ENCODE assay signal across 8 cellular contexts in genomic region chr6:105136433-105137350, GRCh38. TPM values are rescaled to one million over a fixed set of nuclear protein-coding genes. Genes with fewer than 3 reads are reported as not detected.
DNase-seq lines count a peak whose midpoint lies in the region; ATAC-seq and TF ChIP-seq lines count a peak whose summit lies in the region.
"Had no signal": no experiment of that assay in that cellular context is flagged by ENCODE, and none has a peak within 500 bp of the region (broad histone marks: within the 10 kb centered on the region; RNA-seq: fewer than 3 reads in every experiment).

No MANE protein-coding gene starts in this region.

- H3K56ac ChIP-seq in mesendoderm (ENCODE audit: low read length), result peak overlapping the region; percentile 89

- peak overlapping the region; percentile 75 for H3K18ac ChIP-seq in mesendoderm (ENCODE audit: low read length)

- POLR2A ChIA-PET in activated B cell treated with CpG ODN at 0.5 μM for 24 hours (lab: Charles Lee), result no interaction called here

- no peaks in the 10 kb centered on the region for H3K4me1 ChIP-seq in mesendoderm (ENCODE audit: control insufficient read depth, low read depth, low read length)

- WGBS in mesendoderm (ENCODE audit: extremely low coverage, insufficient coverage, low lambda C conversion rate), result no CpG with 5 or more reads among the region's 122 CpGs

- TF ChIP-seq CTCF in activated B cell treated with CpG ODN at 0.5 μM for 24 hours (IDR thresholded peaks at IDR 0.05), result no peak

- H3K27me3 ChIP-seq in mesendoderm (ENCODE audit: insufficient read depth, low read length, poor library complexity), result peaks cover 5% of the 10 kb centered on the region

- ATAC-seq in GM21576 (IDR thresholded peaks at IDR 0.05; ENCODE audit: unreplicated experiment) (peak; percentile 40), activated B cell treated with CpG ODN at 0.5 μM for 24 hours (ENCODE audit: low read depth) (peak; percentile 73)

- no peak for DNase-seq in Jurkat, Clone E6-1 (ENCODE audit: low read depth, low spot score)
- peak; percentile 35 for DNase-seq in activated B cell treated with CpG ODN at 0.5 μM for 24 hours
- DNase-seq in epidermal melanocyte (ENCODE audit: insufficient read length, low spot score), result peak; percentile 70
- peak; percentile 64 for DNase-seq in mesendoderm
- peak in 48 of 49 donors; percentile 11 to 82 (median 62) for DNase-seq in substantia nigra (lab: John Stamatoyannopoulos, UW)

- H3K4ac ChIP-seq in mesendoderm (ENCODE audit: low read depth, low read length), result no peak overlapping the region

- no peaks in the 10 kb centered on the region for H3K9me3 Mint-ChIP-seq in activated B cell treated with CpG ODN at 0.5 μM for 24 hours

- H3K4me2 ChIP-seq in mesendoderm (ENCODE audit: low read length), result peak overlapping the region; percentile 79

- peaks cover 44% of the 10 kb centered on the region for H3K27me3 Mint-ChIP-seq in activated B cell treated with CpG ODN at 0.5 μM for 24 hours

- no peak overlapping the region for H2BK15ac ChIP-seq in mesendoderm (replicated peaks; ENCODE audit: low read depth)

- no peak overlapping the region for H4K5ac ChIP-seq in mesendoderm (ENCODE audit: low read length)

- H3K4me1 Mint-ChIP-seq in activated B cell treated with CpG ODN at 0.5 μM for 24 hours, result peaks cover 16% of the 10 kb centered on the region

- H3K79me1 ChIP-seq in mesendoderm (ENCODE audit: low read length), result no peaks in the 10 kb centered on the region

- H4K8ac ChIP-seq in mesendoderm (ENCODE audit: low read depth, low read length), result no peak overlapping the region

- no peak overlapping the region for H3K27ac Mint-ChIP-seq in activated B cell treated with CpG ODN at 0.5 μM for 24 hours

- H3K4me3 Mint-ChIP-seq in activated B cell treated with CpG ODN at 0.5 μM for 24 hours, result peak overlapping the region; percentile 70

- H3K9ac ChIP-seq in mesendoderm (ENCODE audit: low read length), result peak overlapping the region; percentile 70

- peak overlapping the region; percentile 60 for H3K4me3 ChIP-seq in GM08714 (ENCODE audit: low read length)
- peak overlapping the region; percentile 54 for H3K4me3 ChIP-seq in Jurkat, Clone E6-1 (ENCODE audit: low read length)
- H3K4me3 ChIP-seq in mesendoderm (ENCODE audit: low read length), result peak overlapping the region; percentile 52

- no peak overlapping the region for H2BK120ac ChIP-seq in mesendoderm (ENCODE audit: low read depth, low read length)

- no peaks in the 10 kb centered on the region for H3K79me2 ChIP-seq in mesendoderm (ENCODE audit: control insufficient read depth, insufficient read depth, low read length)

- no peak overlapping the region for H2BK5ac ChIP-seq in mesendoderm (ENCODE audit: low read length)

- H3K27ac ChIP-seq in mesendoderm (ENCODE audit: low read depth, low read length), result no peak overlapping the region
- H3K27ac ChIP-seq in substantia nigra (ENCODE audit: low read depth, low read length, poor library complexity, severe bottlenecking), result peak overlapping the region; percentile 83
- H3K27ac ChIP-seq: epithelial cell of prostate had no signal

- no peaks in the 10 kb centered on the region for H3K36me3 ChIP-seq in mesendoderm (ENCODE audit: control insufficient read depth, insufficient read depth, low read length)

- no peak overlapping the region for H2AK5ac ChIP-seq in mesendoderm (ENCODE audit: low read length)

- intact Hi-C loops in activated B cell treated with CpG ODN at 0.5 μM for 24 hours (cut with micrococcal nuclease), result no loop called here

- CTCF ChIA-PET in activated B cell treated with CpG ODN at 0.5 μM for 24 hours (lab: Charles Lee), result interaction anchor here (1.1 kb wide), 1 partner anchor 49 kb away, joined by 3 read pairs; no protein-coding TSS in a partner anchor

- H3K23ac ChIP-seq in mesendoderm (ENCODE audit: low read length), result peak overlapping the region; percentile 69

- H3K36me3 Mint-ChIP-seq in activated B cell treated with CpG ODN at 0.5 μM for 24 hours (ENCODE audit: low read depth), result no peaks in the 10 kb centered on the region

RNA-seq across cellular contexts. Expression of gene POPDC3, which starts 43.1 kb away (rescaled TPM):
- not detected for polyA plus RNA-seq in Jurkat, Clone E6-1 (2012; ENCODE audit: insufficient read depth, insufficient read length)
- total RNA-seq in activated B cell treated with CpG ODN at 0.5 μM for 24 hours, result not detected in 2 replicates
- 3.3 TPM for polyA plus RNA-seq in mesendoderm (2013, experiment 1 of 2)
- polyA plus RNA-seq in mesendoderm (2013, experiment 2 of 2), result 3.7 TPM
